ENCODE assay signal across 15 cellular contexts in genomic region chrX:47458528-47458927, GRCh38. TPM values are rescaled to one million over a fixed set of nuclear protein-coding genes. Genes with fewer than 3 reads are reported as not detected.
DNase-seq lines count a peak whose midpoint lies in the region; ATAC-seq lines count a peak whose summit lies in the region.
"Had no signal": no experiment of that assay in that cellular context is flagged by ENCODE, and none has a peak within 500 bp of the region (broad histone marks: within the 10 kb centered on the region; RNA-seq: fewer than 3 reads in every experiment).

No MANE protein-coding gene starts in this region.

- no peaks in the 10 kb centered on the region for H3K27me3 Mint-ChIP-seq in stimulated activated naive CD8-positive, alpha-beta T cell treated with anti-CD3 and anti-CD28 coated beads, Interleukin-15, amount 100 ng/mL, for 72 hours
- peaks cover 0 to 2% of the 10 kb centered on the region in 2 donors for H3K27me3 Mint-ChIP-seq in natural killer cell treated with Interleukin-12 subunit alpha and Interleukin-12 subunit beta and Interleukin-15 and Interleukin-18, amount 100 ng/mL, for 72 hours
- H3K27me3 Mint-ChIP-seq: CD4-positive, alpha-beta memory T cell had no signal

- H3K27ac Mint-ChIP-seq in stimulated activated naive CD8-positive, alpha-beta T cell treated with anti-CD3 and anti-CD28 coated beads, Interleukin-15, amount 100 ng/mL, for 72 hours: peak overlapping the region in 1 of 2 donors; percentile 76
- H3K27ac Mint-ChIP-seq in natural killer cell treated with Interleukin-12 subunit alpha and Interleukin-12 subunit beta and Interleukin-15 and Interleukin-18, amount 100 ng/mL, for 72 hours: peak overlapping the region in 1 of 2 donors; percentile 10
- H3K27ac Mint-ChIP-seq: CD4-positive, alpha-beta memory T cell; HFFc6 had no signal

- peaks cover 0 to 8% of the 10 kb centered on the region in 2 donors for H3K9me3 Mint-ChIP-seq in stimulated activated naive CD8-positive, alpha-beta T cell treated with anti-CD3 and anti-CD28 coated beads, Interleukin-15, amount 100 ng/mL, for 72 hours
- H3K9me3 Mint-ChIP-seq in natural killer cell treated with Interleukin-12 subunit alpha and Interleukin-12 subunit beta and Interleukin-15 and Interleukin-18, amount 100 ng/mL, for 72 hours: no peaks in the 10 kb centered on the region
- H3K9me3 Mint-ChIP-seq: HFFc6 had no signal

- peak; percentile 11 for DNase-seq in stimulated activated naive CD8-positive, alpha-beta T cell treated with anti-CD3 and anti-CD28 coated beads, Interleukin-15, Interleukin-2, amounts not matched to agents 100 U/mL and 50 U/mL, for 24 hours
- DNase-seq in stimulated activated naive CD8-positive, alpha-beta T cell treated with anti-CD3 and anti-CD28 coated beads, Interleukin-15, amount 100 ng/mL, for 72 hours: no peak
- DNase-seq in activated gamma-delta T cell treated with anti-CD3 and anti-CD28 coated beads, Interleukin-2, amount 50 U/mL, for 16 hours (ENCODE audit: low read depth): peak; percentile 5
- no peak for DNase-seq in natural killer cell treated with Interleukin-12 subunit alpha and Interleukin-12 subunit beta and Interleukin-15 and Interleukin-18, amount 100 ng/mL, for 72 hours (ENCODE audit: low spot score)
- DNase-seq in activated effector memory CD4-positive, alpha-beta T cell treated with Interleukin-2 at 50 U/mL for 16 hours: no peak
- DNase-seq in NCI-H2081 (lab: John Stamatoyannopoulos, UW): no peak
- DNase-seq: CD4-positive, alpha-beta memory T cell; H7; HFFc6; MM.1S; NCI-H1694 treated with DMSO at 0.1 percent for 48 hours; NCI-H2107; NCI-H2227 treated with DMSO at 0.1 percent for 48 hours; NCI-H524 treated with DMSO at 0.1 percent for 48 hours had no signal

- H3K4me3 Mint-ChIP-seq in stimulated activated naive CD8-positive, alpha-beta T cell treated with anti-CD3 and anti-CD28 coated beads, Interleukin-15, amount 100 ng/mL, for 72 hours: no peak overlapping the region
- peak overlapping the region; percentile 8 for H3K4me3 Mint-ChIP-seq in natural killer cell treated with Interleukin-12 subunit alpha and Interleukin-12 subunit beta and Interleukin-15 and Interleukin-18, amount 100 ng/mL, for 72 hours
- H3K4me3 Mint-ChIP-seq: CD4-positive, alpha-beta memory T cell; HFFc6 had no signal

- peaks cover 22% of the 10 kb centered on the region for H3K36me3 Mint-ChIP-seq in natural killer cell treated with Interleukin-12 subunit alpha and Interleukin-12 subunit beta and Interleukin-15 and Interleukin-18, amount 100 ng/mL, for 72 hours

- no peak for ATAC-seq in stimulated activated naive CD8-positive, alpha-beta T cell treated with anti-CD3 and anti-CD28 coated beads, Interleukin-15, Interleukin-2, amounts not matched to agents 100 U/mL and 50 U/mL, for 24 hours
- ATAC-seq in stimulated activated naive CD8-positive, alpha-beta T cell treated with anti-CD3 and anti-CD28 coated beads, Interleukin-15, amount 100 ng/mL, for 72 hours: no peak
- ATAC-seq in natural killer cell treated with Interleukin-12 subunit alpha and Interleukin-12 subunit beta and Interleukin-15 and Interleukin-18, amount 100 ng/mL, for 72 hours: peak in 1 of 2 donors; percentile 57
- ATAC-seq in GM21786 (IDR thresholded peaks at IDR 0.05; ENCODE audit: unreplicated experiment): no peak

- H3K4me1 Mint-ChIP-seq in stimulated activated naive CD8-positive, alpha-beta T cell treated with anti-CD3 and anti-CD28 coated beads, Interleukin-15, amount 100 ng/mL, for 72 hours: peaks cover 7% of the 10 kb centered on the region
- H3K4me1 Mint-ChIP-seq in natural killer cell treated with Interleukin-12 subunit alpha and Interleukin-12 subunit beta and Interleukin-15 and Interleukin-18, amount 100 ng/mL, for 72 hours (ENCODE audit: low read depth in 2 of 2): peaks cover 5% of the 10 kb centered on the region in 2 donors

RNA-seq across cellular contexts. Expression of gene ZNF41, which starts 24.5 kb away (rescaled TPM):
- total RNA-seq in natural killer cell treated with Interleukin-12 subunit alpha and Interleukin-12 subunit beta and Interleukin-15 and Interleukin-18, amount 100 ng/mL, for 72 hours: 10 to 100 TPM; 12.5 to 16.6 TPM

Comparison
In these comparisons a context has a peak if more than half of its experiments do, and no peak if none do; other contexts are left out.
1. DNase-seq: peak in stimulated activated naive CD8-positive, alpha-beta T cell treated with anti-CD3 and anti-CD28 coated beads, Interleukin-15, Interleukin-2, amounts not matched to agents 100 U/mL and 50 U/mL, for 24 hours (single experiment) and activated gamma-delta T cell treated with anti-CD3 and anti-CD28 coated beads, Interleukin-2, amount 50 U/mL, for 16 hours (single experiment); none in stimulated activated naive CD8-positive, alpha-beta T cell treated with anti-CD3 and anti-CD28 coated beads, Interleukin-15, amount 100 ng/mL, for 72 hours (0 of 2), natural killer cell treated with Interleukin-12 subunit alpha and Interleukin-12 subunit beta and Interleukin-15 and Interleukin-18, amount 100 ng/mL, for 72 hours (single experiment), activated effector memory CD4-positive, alpha-beta T cell treated with Interleukin-2 at 50 U/mL for 16 hours (single experiment) and NCI-H2081 (0 of 2).